In the genomic region with DNA sequence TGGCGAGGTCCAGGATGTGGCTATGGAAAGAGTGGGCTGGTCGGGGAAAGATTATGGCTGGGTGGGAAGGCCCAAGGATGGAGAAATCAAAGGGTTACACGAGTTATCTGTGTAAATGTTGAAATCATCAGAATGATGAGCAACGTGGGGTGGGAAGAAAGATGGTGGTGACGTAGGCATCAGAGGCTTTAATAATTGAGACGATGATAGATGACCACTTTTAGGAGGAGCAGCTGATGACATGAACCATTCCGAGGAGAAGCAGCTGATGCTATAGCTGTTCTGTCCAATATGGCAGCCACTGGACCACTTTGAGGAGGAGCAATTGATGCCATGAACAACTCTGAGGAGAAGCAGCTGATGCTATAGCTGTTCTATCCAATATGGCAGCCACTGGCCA, we compare ENCODE assay signal across 33 cellular contexts.
"Had no signal": no experiment of that assay in that cellular context is flagged by ENCODE, and none has a peak within 500 bp of the region (broad histone marks: within the 10 kb centered on the region; RNA-seq: fewer than 3 reads in every experiment).

No MANE protein-coding gene starts in this region.

- ATAC-seq: activated naive CD4-positive, alpha-beta T cell treated with anti-CD3 and anti-CD28 coated beads, Interleukin-2, amount 50 U/mL, for 72 hours; activated naive CD8-positive, alpha-beta T cell treated with anti-CD3 and anti-CD28 coated beads, Interleukin-2, amount 50 U/mL, for 24 hours; activated T-cell treated with anti-CD3 and anti-CD28 coated beads, Interleukin-2, amount 50 U/mL, for 4 hours; activated T-cell treated with anti-CD3 and anti-CD28 coated beads, Interleukin-2, amount 50 U/mL, for 72 hours; activated T-helper 17 cell treated with anti-CD3 and anti-CD28 coated beads, Interleukin-2, amount 50 U/mL, for 72 hours; body of pancreas had no signal

- H3K4me3 ChIP-seq: adrenal gland, ascending aorta, body of pancreas, breast epithelium, cardiac muscle cell had no signal

- H3K27ac ChIP-seq: adrenal gland, ascending aorta, body of pancreas, brain microvascular endothelial cell, breast epithelium, cardiac muscle cell had no signal

- H3K27me3 ChIP-seq: adrenal gland, ascending aorta, body of pancreas, brain microvascular endothelial cell, breast epithelium, cardiac muscle cell had no signal

- H3K9me3 ChIP-seq: adrenal gland, ascending aorta, body of pancreas, breast epithelium had no signal

- FAIRE-seq: astrocyte had no signal

- H3K4me1 ChIP-seq: adrenal gland, ascending aorta, body of pancreas, breast epithelium had no signal

- H3K36me3 ChIP-seq: adrenal gland, ascending aorta, brain microvascular endothelial cell, breast epithelium, cardiac muscle cell had no signal

- DNase-seq: activated effector memory CD4-positive, alpha-beta T cell treated with anti-CD3 and anti-CD28 coated beads, Interleukin-2, amount 50 U/mL, for 16 hours; activated effector memory CD4-positive, alpha-beta T cell treated with Interleukin-2 at 50 U/mL for 16 hours; activated gamma-delta T cell; activated gamma-delta T cell treated with Interleukin-2 at 50 U/mL for 16 hours; activated naive CD4-positive, alpha-beta T cell; activated naive CD4-positive, alpha-beta T cell treated with anti-CD3 and anti-CD28 coated beads for 36 hours; activated naive CD4-positive, alpha-beta T cell treated with anti-CD3 and anti-CD28 coated beads, Interleukin-2, amount 10 ng/mL, durations not matched to agents 7 days and 5 days; activated naive CD4-positive, alpha-beta T cell treated with anti-CD3 and anti-CD28 coated beads, Interleukin-2, amount 50 U/mL, for 16 hours; activated naive CD4-positive, alpha-beta T cell treated with Interleukin-2 at 50 U/mL for 16 hours; activated naive CD8-positive, alpha-beta T cell treated with anti-CD3 and anti-CD28 coated beads for 36 hours; activated naive CD8-positive, alpha-beta T cell treated with anti-CD3 and anti-CD28 coated beads, Interleukin-2, amount 10 ng/mL, durations not matched to agents 7 days and 5 days; activated naive CD8-positive, alpha-beta T cell treated with anti-CD3 and anti-CD28 coated beads, Interleukin-2, amount 50 U/mL, for 24 hours; activated T-cell treated with anti-CD3 and anti-CD28 coated beads, Interleukin-2, amount 50 U/mL, for 1 hour; activated T-cell treated with anti-CD3 and anti-CD28 coated beads, Interleukin-2, amount 50 U/mL, for 24 hours; activated T-cell treated with anti-CD3 and anti-CD28 coated beads, Interleukin-2, amount 50 U/mL, for 4 hours; activated T-cell treated with anti-CD3 and anti-CD28 coated beads, Interleukin-2, amount 50 U/mL, for 48 hours; activated T-cell treated with anti-CD3 and anti-CD28 coated beads, Interleukin-2, amount 50 U/mL, for 72 hours; adrenal gland; amniotic stem cell; amygdala; anterior cingulate cortex; aorta; body of pancreas; brain microvascular endothelial cell; caudate nucleus; central memory CD4-positive, alpha-beta T cell; cerebellar nuclear complex had no signal
